ENCODE assay signal across 1 cellular context in the genomic region with DNA sequence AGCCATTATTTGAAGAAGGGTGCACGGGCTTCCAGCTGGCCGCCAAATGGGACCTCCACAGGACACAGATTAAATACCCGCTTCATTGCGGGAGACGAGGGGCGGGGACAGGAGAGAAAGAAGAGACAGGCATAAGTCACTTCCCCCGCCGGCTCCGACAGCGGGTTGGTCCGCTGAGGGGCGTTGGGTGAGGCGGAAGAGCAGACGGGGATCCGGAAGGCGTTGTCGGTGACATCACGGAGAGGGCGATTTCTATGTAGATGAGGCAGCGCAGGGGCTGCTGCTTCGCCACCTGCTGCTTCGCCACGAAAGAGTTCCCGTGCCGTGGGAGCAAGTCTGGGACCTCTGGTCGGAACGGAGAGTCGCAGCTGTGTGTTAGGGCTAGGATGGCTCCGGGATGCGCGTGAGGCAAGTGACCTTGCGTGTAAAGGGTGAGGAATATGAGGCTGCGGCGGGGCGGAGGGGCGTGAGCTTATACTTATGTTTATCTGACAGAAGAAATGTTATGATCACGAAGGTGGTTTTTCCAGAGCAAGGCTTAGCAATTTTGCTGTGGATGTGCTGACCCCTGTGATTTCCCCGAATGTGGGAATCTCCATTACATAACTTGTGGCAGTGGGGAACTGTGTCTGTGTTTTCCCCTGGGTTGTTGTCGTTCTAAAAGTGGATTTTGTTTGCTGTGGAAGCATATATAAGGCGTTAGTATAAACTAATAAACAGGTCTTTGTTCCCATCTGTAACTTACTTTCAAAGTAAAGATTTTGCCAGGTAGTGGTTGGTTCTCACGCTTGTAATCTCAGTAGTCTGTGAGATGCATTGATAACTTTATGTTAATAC.
A peak's percentile ranks its signal among the peaks of the same experiment; 100 is the strongest.
TF ChIP-seq lines count a peak whose summit lies in the region.
"Not testable (repeated sequence)": the region's sequence is repeated elsewhere in the genome, so short reads cannot be mapped to it uniquely, and the experiment has no call there.

No MANE protein-coding gene starts in this region.

TF ChIP-seq in HepG2, 621 proteins besides CTCF, POLR2A, EP300 and RAD21 (continued from another document):
- TF ChIP-seq, protein P1, sequence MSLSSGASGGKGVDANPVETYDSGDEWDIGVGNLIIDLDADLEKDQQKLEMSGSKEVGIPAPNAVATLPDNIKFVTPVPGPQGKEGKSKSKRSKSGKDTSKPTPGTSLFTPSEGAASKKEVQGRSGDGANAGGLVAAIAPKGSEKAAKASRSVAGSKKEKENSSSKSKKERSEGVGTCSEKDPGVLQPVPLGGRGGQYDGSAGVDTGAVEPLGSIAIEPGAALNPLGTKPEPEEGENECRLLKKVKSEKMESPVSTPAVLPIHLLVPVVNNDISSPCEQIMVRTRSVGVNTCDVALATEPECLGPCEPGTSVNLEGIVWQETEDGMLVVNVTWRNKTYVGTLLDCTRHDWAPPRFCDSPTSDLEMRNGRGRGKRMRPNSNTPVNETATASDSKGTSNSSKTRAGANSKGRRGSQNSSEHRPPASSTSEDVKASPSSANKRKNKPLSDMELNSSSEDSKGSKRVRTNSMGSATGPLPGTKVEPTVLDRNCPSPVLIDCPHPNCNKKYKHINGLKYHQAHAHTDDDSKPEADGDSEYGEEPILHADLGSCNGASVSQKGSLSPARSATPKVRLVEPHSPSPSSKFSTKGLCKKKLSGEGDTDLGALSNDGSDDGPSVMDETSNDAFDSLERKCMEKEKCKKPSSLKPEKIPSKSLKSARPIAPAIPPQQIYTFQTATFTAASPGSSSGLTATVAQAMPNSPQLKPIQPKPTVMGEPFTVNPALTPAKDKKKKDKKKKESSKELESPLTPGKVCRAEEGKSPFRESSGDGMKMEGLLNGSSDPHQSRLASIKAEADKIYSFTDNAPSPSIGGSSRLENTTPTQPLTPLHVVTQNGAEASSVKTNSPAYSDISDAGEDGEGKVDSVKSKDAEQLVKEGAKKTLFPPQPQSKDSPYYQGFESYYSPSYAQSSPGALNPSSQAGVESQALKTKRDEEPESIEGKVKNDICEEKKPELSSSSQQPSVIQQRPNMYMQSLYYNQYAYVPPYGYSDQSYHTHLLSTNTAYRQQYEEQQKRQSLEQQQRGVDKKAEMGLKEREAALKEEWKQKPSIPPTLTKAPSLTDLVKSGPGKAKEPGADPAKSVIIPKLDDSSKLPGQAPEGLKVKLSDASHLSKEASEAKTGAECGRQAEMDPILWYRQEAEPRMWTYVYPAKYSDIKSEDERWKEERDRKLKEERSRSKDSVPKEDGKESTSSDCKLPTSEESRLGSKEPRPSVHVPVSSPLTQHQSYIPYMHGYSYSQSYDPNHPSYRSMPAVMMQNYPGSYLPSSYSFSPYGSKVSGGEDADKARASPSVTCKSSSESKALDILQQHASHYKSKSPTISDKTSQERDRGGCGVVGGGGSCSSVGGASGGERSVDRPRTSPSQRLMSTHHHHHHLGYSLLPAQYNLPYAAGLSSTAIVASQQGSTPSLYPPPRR (CRISPR knock-in tag; IDR thresholded peaks at IDR 0.05; ENCODE audit: borderline replicate concordance): peak; percentile 26; the same call in 1 of the 2 replicates
- TF ChIP-seq ZNF558 (CRISPR knock-in tag; IDR thresholded peaks at IDR 0.05; ENCODE audit: borderline replicate concordance) (peak; percentile 67; the same call in 1 of the 2 replicates), ZNF143 (CRISPR knock-in tag; IDR thresholded peaks at IDR 0.05) (peak; percentile 91), NFYC (CRISPR knock-in tag; IDR thresholded peaks at IDR 0.05) (peak; percentile 35), NCOA2 (CRISPR knock-in tag; IDR thresholded peaks at IDR 0.05) (peak; percentile 36; the same call in 1 of the 2 replicates), DMAP1 (CRISPR knock-in tag; IDR thresholded peaks at IDR 0.05) (peak; percentile 32; the same call in 1 of the 2 replicates), FOXJ3 (CRISPR knock-in tag; IDR thresholded peaks at IDR 0.05; ENCODE audit: borderline replicate concordance) (peak; percentile 60; the same call in 1 of the 2 replicates), NRL (CRISPR knock-in tag; IDR thresholded peaks at IDR 0.05; ENCODE audit: borderline replicate concordance) (0 out of 2 replicates have a peak, but pooled peaks have one; percentile 32), ZNF205 (CRISPR knock-in tag; IDR thresholded peaks at IDR 0.05) (0 out of 2 replicates have a peak, but pooled peaks have one; percentile 28), TMF1 (CRISPR knock-in tag; IDR thresholded peaks at IDR 0.05; ENCODE audit: low read depth) (0 out of 2 replicates have a peak, but pooled peaks have one; percentile 45), SKI (IDR thresholded peaks at IDR 0.05; ENCODE audit: partially characterized antibody) (peak; percentile 63), TBX3 (IDR thresholded peaks at IDR 0.05; ENCODE audit: borderline replicate concordance) (0 out of 2 replicates have a peak, but pooled peaks have one; percentile 15), NFIC (IDR thresholded peaks at IDR 0.05; ENCODE audit: low read length) (peak; percentile 47; the same call in 1 of the 2 replicates), JUN (CRISPR knock-in tag; IDR thresholded peaks at IDR 0.05) (0 out of 2 replicates have a peak, but pooled peaks have one; percentile 52), MAFK (conservative IDR thresholded peaks at IDR 0.05 in 1 of 2, IDR thresholded peaks at IDR 0.05 in 1 of 2; ENCODE audit: low read length in 2 of 2) (peak; percentile 33 to 43; a peak in 2 of 4 replicates), CEBPG (CRISPR knock-in tag; IDR thresholded peaks at IDR 0.05) (peak; percentile 61), SALL2 (CRISPR knock-in tag; IDR thresholded peaks at IDR 0.05) (0 out of 2 replicates have a peak, but pooled peaks have one; percentile 29), GABPB1 (CRISPR knock-in tag; IDR thresholded peaks at IDR 0.05) (peak; percentile 91), RXRB (CRISPR knock-in tag; IDR thresholded peaks at IDR 0.05; ENCODE audit: borderline replicate concordance) (peak; percentile 23; the same call in 1 of the 2 replicates), YY1 (IDR thresholded peaks at IDR 0.05; ENCODE audit: insufficient read depth, insufficient replicate concordance, low read depth, low read length) (peak; percentile 23), POLR2G (IDR thresholded peaks at IDR 0.05; ENCODE audit: low read depth, low read length) (peak; percentile 93), PHF20 (CRISPR knock-in tag; IDR thresholded peaks at IDR 0.05) (0 out of 2 replicates have a peak, but pooled peaks have one; percentile 34), FOXP1 (CRISPR knock-in tag; IDR thresholded peaks at IDR 0.05) (peak; percentile 52; the same call in 1 of the 2 replicates), TARDBP (CRISPR knock-in tag; IDR thresholded peaks at IDR 0.05) (peak; percentile 75), ATF1 (CRISPR knock-in tag; IDR thresholded peaks at IDR 0.05) (peak; percentile 78), SAP130 (CRISPR knock-in tag; IDR thresholded peaks at IDR 0.05; ENCODE audit: low read depth) (peak; percentile 79), FOXK1 (CRISPR knock-in tag; IDR thresholded peaks at IDR 0.05; ENCODE audit: borderline replicate concordance, low read depth) (peak; percentile 31; the same call in 1 of the 2 replicates), ZNF296 (CRISPR knock-in tag; conservative IDR thresholded peaks at IDR 0.05) (0 out of 2 replicates have a peak, but pooled peaks have one; percentile 27), NFYB (CRISPR knock-in tag; IDR thresholded peaks at IDR 0.05) (peak; percentile 61), ATF7 (CRISPR knock-in tag; IDR thresholded peaks at IDR 0.05) (0 out of 2 replicates have a peak, but pooled peaks have one; percentile 47), MAFF (IDR thresholded peaks at IDR 0.05; ENCODE audit: low read depth, low read length) (peak; percentile 56; the same call in 1 of the 2 replicates), KAT8 (CRISPR knock-in tag; IDR thresholded peaks at IDR 0.05) (peak; percentile 63; the same call in 1 of the 2 replicates)
- TF ChIP-seq, protein P2, sequence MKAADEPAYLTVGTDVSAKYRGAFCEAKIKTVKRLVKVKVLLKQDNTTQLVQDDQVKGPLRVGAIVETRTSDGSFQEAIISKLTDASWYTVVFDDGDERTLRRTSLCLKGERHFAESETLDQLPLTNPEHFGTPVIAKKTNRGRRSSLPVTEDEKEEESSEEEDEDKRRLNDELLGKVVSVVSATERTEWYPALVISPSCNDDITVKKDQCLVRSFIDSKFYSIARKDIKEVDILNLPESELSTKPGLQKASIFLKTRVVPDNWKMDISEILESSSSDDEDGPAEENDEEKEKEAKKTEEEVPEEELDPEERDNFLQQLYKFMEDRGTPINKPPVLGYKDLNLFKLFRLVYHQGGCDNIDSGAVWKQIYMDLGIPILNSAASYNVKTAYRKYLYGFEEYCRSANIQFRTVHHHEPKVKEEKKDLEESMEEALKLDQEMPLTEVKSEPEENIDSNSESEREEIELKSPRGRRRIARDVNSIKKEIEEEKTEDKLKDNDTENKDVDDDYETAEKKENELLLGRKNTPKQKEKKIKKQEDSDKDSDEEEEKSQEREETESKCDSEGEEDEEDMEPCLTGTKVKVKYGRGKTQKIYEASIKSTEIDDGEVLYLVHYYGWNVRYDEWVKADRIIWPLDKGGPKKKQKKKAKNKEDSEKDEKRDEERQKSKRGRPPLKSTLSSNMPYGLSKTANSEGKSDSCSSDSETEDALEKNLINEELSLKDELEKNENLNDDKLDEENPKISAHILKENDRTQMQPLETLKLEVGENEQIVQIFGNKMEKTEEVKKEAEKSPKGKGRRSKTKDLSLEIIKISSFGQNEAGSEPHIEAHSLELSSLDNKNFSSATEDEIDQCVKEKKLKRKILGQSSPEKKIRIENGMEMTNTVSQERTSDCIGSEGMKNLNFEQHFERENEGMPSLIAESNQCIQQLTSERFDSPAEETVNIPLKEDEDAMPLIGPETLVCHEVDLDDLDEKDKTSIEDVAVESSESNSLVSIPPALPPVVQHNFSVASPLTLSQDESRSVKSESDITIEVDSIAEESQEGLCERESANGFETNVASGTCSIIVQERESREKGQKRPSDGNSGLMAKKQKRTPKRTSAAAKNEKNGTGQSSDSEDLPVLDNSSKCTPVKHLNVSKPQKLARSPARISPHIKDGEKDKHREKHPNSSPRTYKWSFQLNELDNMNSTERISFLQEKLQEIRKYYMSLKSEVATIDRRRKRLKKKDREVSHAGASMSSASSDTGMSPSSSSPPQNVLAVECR (CRISPR knock-in tag; IDR thresholded peaks at IDR 0.05; ENCODE audit: borderline replicate concordance): peak; percentile 58; the same call in 1 of the 2 replicates
- TF ChIP-seq, protein P3, sequence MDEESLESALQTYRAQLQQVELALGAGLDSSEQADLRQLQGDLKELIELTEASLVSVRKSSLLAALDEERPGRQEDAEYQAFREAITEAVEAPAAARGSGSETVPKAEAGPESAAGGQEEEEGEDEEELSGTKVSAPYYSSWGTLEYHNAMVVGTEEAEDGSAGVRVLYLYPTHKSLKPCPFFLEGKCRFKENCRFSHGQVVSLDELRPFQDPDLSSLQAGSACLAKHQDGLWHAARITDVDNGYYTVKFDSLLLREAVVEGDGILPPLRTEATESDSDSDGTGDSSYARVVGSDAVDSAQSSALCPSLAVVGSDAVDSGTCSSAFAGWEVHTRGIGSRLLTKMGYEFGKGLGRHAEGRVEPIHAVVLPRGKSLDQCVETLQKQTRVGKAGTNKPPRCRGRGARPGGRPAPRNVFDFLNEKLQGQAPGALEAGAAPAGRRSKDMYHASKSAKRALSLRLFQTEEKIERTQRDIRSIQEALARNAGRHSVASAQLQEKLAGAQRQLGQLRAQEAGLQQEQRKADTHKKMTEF (CRISPR knock-in tag; IDR thresholded peaks at IDR 0.05): peak; percentile 40; the same call in 1 of the 2 replicates
- TF ChIP-seq, protein P4, sequence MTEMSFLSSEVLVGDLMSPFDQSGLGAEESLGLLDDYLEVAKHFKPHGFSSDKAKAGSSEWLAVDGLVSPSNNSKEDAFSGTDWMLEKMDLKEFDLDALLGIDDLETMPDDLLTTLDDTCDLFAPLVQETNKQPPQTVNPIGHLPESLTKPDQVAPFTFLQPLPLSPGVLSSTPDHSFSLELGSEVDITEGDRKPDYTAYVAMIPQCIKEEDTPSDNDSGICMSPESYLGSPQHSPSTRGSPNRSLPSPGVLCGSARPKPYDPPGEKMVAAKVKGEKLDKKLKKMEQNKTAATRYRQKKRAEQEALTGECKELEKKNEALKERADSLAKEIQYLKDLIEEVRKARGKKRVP (CRISPR knock-in tag; IDR thresholded peaks at IDR 0.05): peak in 1 of 2 experiments; percentile 74; a peak in 1 of 4 replicates
- TF ChIP-seq, protein P5, sequence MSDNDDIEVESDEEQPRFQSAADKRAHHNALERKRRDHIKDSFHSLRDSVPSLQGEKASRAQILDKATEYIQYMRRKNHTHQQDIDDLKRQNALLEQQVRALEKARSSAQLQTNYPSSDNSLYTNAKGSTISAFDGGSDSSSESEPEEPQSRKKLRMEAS (IDR thresholded peaks at IDR 0.05): peak; percentile 28; the same call in 1 of the 2 replicates
- TF ChIP-seq FOXP1, ATF7 (IDR thresholded peaks at IDR 0.05): not testable (repeated sequence)
